22 cellular contexts compared by ENCODE assay signal in the genomic region with DNA sequence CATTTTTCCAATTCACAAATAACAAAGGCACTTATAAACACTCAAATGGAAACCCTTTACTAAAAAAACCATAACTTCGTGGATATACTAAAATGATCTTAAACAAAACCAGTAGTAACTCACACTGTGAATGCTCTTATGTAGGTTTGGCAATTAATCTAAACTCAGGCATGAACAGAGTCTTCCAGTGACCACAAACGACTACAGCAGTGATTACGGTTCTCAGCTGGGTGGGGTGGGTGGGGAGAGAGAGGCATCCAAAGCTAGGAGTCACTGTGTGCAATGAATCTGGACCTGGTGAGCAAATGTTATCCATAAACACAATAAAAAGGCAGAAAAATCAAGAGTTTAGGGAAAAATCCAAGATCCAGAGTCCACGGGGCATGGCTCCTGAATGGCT. TPM values are rescaled to one million over a fixed set of nuclear protein-coding genes. Genes with fewer than 3 reads are reported as not detected.
"Had no signal": no experiment of that assay in that cellular context is flagged by ENCODE, and none has a peak within 500 bp of the region (broad histone marks: within the 10 kb centered on the region; RNA-seq: fewer than 3 reads in every experiment).

No MANE protein-coding gene starts in this region.

- H3K27ac Mint-ChIP-seq: activated CD4-positive, alpha-beta memory T cell treated with anti-CD3 and anti-CD28 coated beads, Interleukin-2, amount 10 ng/mL, durations not matched to agents 7 days and 5 days; activated CD8-positive, alpha-beta memory T cell treated with anti-CD3 and anti-CD28 coated beads, Interleukin-2, amount 10 ng/mL, durations not matched to agents 7 days and 5 days; activated naive CD4-positive, alpha-beta T cell treated with anti-CD3 and anti-CD28 coated beads, Interleukin-2, amount 10 ng/mL, durations not matched to agents 7 days and 5 days; mesothelial cell of epicardium; naive thymus-derived CD8-positive, alpha-beta T cell; neural progenitor cell; stimulated activated naive B cell treated with anti-CD40 and anti-IgM and Interleukin-4, amounts not matched to agents 10 μg/mL and 1 μg/mL and 100 μg/mL, for 72 hours; T-helper 1 cell treated with Interleukin-12 subunit alpha and Interleukin-12 subunit beta and Interleukin-4 antibody, amounts not matched to agents 30 μg/mL and 1 μg/mL, for 36 hours had no signal

- ATAC-seq: activated CD8-positive, alpha-beta memory T cell treated with anti-CD3 and anti-CD28 coated beads, Interleukin-2, amount 10 ng/mL, durations not matched to agents 7 days and 5 days; heart right ventricle; naive thymus-derived CD8-positive, alpha-beta T cell had no signal

- H3K27me3 Mint-ChIP-seq: central memory CD8-positive, alpha-beta T cell had no signal

- H3K36me3 Mint-ChIP-seq: activated CD8-positive, alpha-beta memory T cell treated with anti-CD3 and anti-CD28 coated beads, Interleukin-2, amount 10 ng/mL, durations not matched to agents 7 days and 5 days; activated naive CD4-positive, alpha-beta T cell treated with anti-CD3 and anti-CD28 coated beads, Interleukin-2, amount 10 ng/mL, durations not matched to agents 7 days and 5 days; naive thymus-derived CD8-positive, alpha-beta T cell; neural progenitor cell had no signal

- H3K4me3 ChIP-seq: heart right ventricle, lung, neural progenitor cell, right lobe of liver, transverse colon had no signal

- H3K9me3 ChIP-seq: heart right ventricle, right lobe of liver, transverse colon had no signal

- DNase-seq: activated CD4-positive, alpha-beta memory T cell treated with anti-CD3 and anti-CD28 coated beads, Interleukin-2, amount 10 ng/mL, durations not matched to agents 7 days and 5 days; activated CD4-positive, alpha-beta T cell treated with anti-CD3 and anti-CD28 coated beads for 48 hours; activated CD4-positive, CD25-positive, alpha-beta regulatory T cell; activated CD8-positive, alpha-beta memory T cell treated with anti-CD3 and anti-CD28 coated beads, Interleukin-2, amount 10 ng/mL, durations not matched to agents 7 days and 5 days; activated effector memory CD4-positive, alpha-beta T cell treated with anti-CD3 and anti-CD28 coated beads, Interleukin-2, amount 50 U/mL, for 16 hours; activated naive CD4-positive, alpha-beta T cell treated with anti-CD3 and anti-CD28 coated beads, Interleukin-2, amount 10 ng/mL, durations not matched to agents 7 days and 5 days; activated T-cell treated with anti-CD3 and anti-CD28 coated beads for 4 hours; anterior cingulate cortex; effector memory CD4-positive, alpha-beta T cell; heart right ventricle; kidney; naive thymus-derived CD8-positive, alpha-beta T cell; right lobe of liver; small intestine; stimulated activated CD4-positive, alpha-beta T cell treated with anti-CD3 and anti-CD28 coated beads, Interleukin-15, amount 100 ng/mL, for 24 hours; stimulated activated naive B cell treated with anti-CD40 and anti-IgM and Interleukin-4, amounts not matched to agents 10 μg/mL and 1 μg/mL and 100 μg/mL, for 72 hours; transverse colon had no signal

- H3K9me3 Mint-ChIP-seq: activated CD4-positive, alpha-beta memory T cell treated with anti-CD3 and anti-CD28 coated beads, Interleukin-2, amount 10 ng/mL, durations not matched to agents 7 days and 5 days; activated naive CD4-positive, alpha-beta T cell treated with anti-CD3 and anti-CD28 coated beads, Interleukin-2, amount 10 ng/mL, durations not matched to agents 7 days and 5 days; central memory CD8-positive, alpha-beta T cell; mesothelial cell of epicardium; naive thymus-derived CD8-positive, alpha-beta T cell; neural progenitor cell; stimulated activated naive B cell treated with anti-CD40 and anti-IgM and Interleukin-4, amounts not matched to agents 10 μg/mL and 1 μg/mL and 100 μg/mL, for 72 hours; T-helper 1 cell treated with Interleukin-12 subunit alpha and Interleukin-12 subunit beta and Interleukin-4 antibody, amounts not matched to agents 30 μg/mL and 1 μg/mL, for 36 hours had no signal

- H3K4me3 Mint-ChIP-seq: activated CD4-positive, alpha-beta memory T cell treated with anti-CD3 and anti-CD28 coated beads, Interleukin-2, amount 10 ng/mL, durations not matched to agents 7 days and 5 days; activated CD8-positive, alpha-beta memory T cell treated with anti-CD3 and anti-CD28 coated beads, Interleukin-2, amount 10 ng/mL, durations not matched to agents 7 days and 5 days; activated naive CD4-positive, alpha-beta T cell treated with anti-CD3 and anti-CD28 coated beads, Interleukin-2, amount 10 ng/mL, durations not matched to agents 7 days and 5 days; central memory CD8-positive, alpha-beta T cell; mesothelial cell of epicardium; naive thymus-derived CD8-positive, alpha-beta T cell; neural progenitor cell; stimulated activated naive B cell treated with anti-CD40 and anti-IgM and Interleukin-4, amounts not matched to agents 10 μg/mL and 1 μg/mL and 100 μg/mL, for 72 hours; T-helper 1 cell treated with Interleukin-12 subunit alpha and Interleukin-12 subunit beta and Interleukin-4 antibody, amounts not matched to agents 30 μg/mL and 1 μg/mL, for 36 hours had no signal

- H3K4me1 ChIP-seq: right lobe of liver had no signal

- H3K4me2 ChIP-seq: neural progenitor cell had no signal

- H3K36me3 ChIP-seq: heart right ventricle, neural progenitor cell, right lobe of liver, transverse colon had no signal

- H3K9ac ChIP-seq: neural progenitor cell had no signal

- H3K27ac ChIP-seq: heart right ventricle, neural progenitor cell, right lobe of liver, transverse colon had no signal

- H3K4me1 Mint-ChIP-seq: activated naive CD4-positive, alpha-beta T cell treated with anti-CD3 and anti-CD28 coated beads, Interleukin-2, amount 10 ng/mL, durations not matched to agents 7 days and 5 days; central memory CD8-positive, alpha-beta T cell had no signal

- H3K27me3 ChIP-seq: heart right ventricle, neural progenitor cell, right lobe of liver, transverse colon had no signal

RNA-seq across cellular contexts. Expression of gene SLC12A8, which starts 21.3 kb away (rescaled TPM):
- polyA plus RNA-seq: naive thymus-derived CD8-positive, alpha-beta T cell had no signal
